31 cellular contexts compared by ENCODE assay signal in genomic region chr6:44277763-44278162, GRCh38. TPM values are rescaled to one million over a fixed set of nuclear protein-coding genes. Genes with fewer than 3 reads are reported as not detected.
"Had no signal": no experiment of that assay in that cellular context is flagged by ENCODE, and none has a peak within 500 bp of the region (broad histone marks: within the 10 kb centered on the region; RNA-seq: fewer than 3 reads in every experiment).

No MANE protein-coding gene starts in this region.

- ATAC-seq: activated CD4-positive, CD25-positive, alpha-beta regulatory T cell treated with anti-CD3 and anti-CD28 coated beads, Interleukin-2, amount 50 U/mL, for 24 hours; activated CD8-positive, alpha-beta T cell treated with anti-CD3 and anti-CD28 coated beads, Interleukin-2, amount 10 ng/mL, durations not matched to agents 7 days and 5 days; activated naive CD4-positive, alpha-beta T cell treated with anti-CD3 and anti-CD28 coated beads, Interleukin-2, amount 50 U/mL, for 72 hours; Panc1; WTC11 had no signal

- H3K27ac Mint-ChIP-seq: activated CD8-positive, alpha-beta T cell treated with anti-CD3 and anti-CD28 coated beads, Interleukin-2, amount 10 ng/mL, durations not matched to agents 7 days and 5 days; activated naive CD4-positive, alpha-beta T cell treated with anti-CD3 and anti-CD28 coated beads for 36 hours; activated naive CD4-positive, alpha-beta T cell treated with anti-CD3 and anti-CD28 coated beads, Interleukin-2, amount 50 U/mL, for 72 hours; activated T-cell treated with anti-CD3 and anti-CD28 coated beads, Interleukin-2, amount 50 U/mL, for 24 hours; activated T-helper 2 cell treated with anti-CD3 and anti-CD28 coated beads, Interferon-gamma antibody, Interleukin-2, Interleukin-4, amounts not matched to agents 10 μg/mL and 5 μg/mL and 100 μg/mL, durations not matched to agents 14 hours and 24 hours and 36 hours; T-helper 2 cell treated with Interferon-gamma antibody and Interleukin-4, amounts not matched to agents 5 μg/mL and 100 μg/mL, for 36 hours; WTC11 had no signal

- H3K36me3 ChIP-seq: ascending aorta, cardiac muscle cell, SJCRH30 had no signal

- H3K9me3 ChIP-seq: ascending aorta, SJCRH30 had no signal

- H3K4me1 Mint-ChIP-seq: central memory CD8-positive, alpha-beta T cell had no signal

- H3K27me3 ChIP-seq: SJCRH30 had no signal

- H3K4me3 Mint-ChIP-seq: activated CD8-positive, alpha-beta T cell treated with anti-CD3 and anti-CD28 coated beads, Interleukin-2, amount 10 ng/mL, durations not matched to agents 7 days and 5 days; activated naive CD4-positive, alpha-beta T cell treated with anti-CD3 and anti-CD28 coated beads for 36 hours; activated T-cell treated with anti-CD3 and anti-CD28 coated beads, Interleukin-2, amount 50 U/mL, for 24 hours; central memory CD8-positive, alpha-beta T cell; T-helper 2 cell treated with Interferon-gamma antibody and Interleukin-4, amounts not matched to agents 5 μg/mL and 100 μg/mL, for 36 hours; WTC11 had no signal

- H3K4me3 ChIP-seq: ascending aorta, cardiac muscle cell, SJCRH30, SK-N-MC had no signal

- H3K9me3 Mint-ChIP-seq: activated naive CD4-positive, alpha-beta T cell treated with anti-CD3 and anti-CD28 coated beads for 36 hours; activated naive CD4-positive, alpha-beta T cell treated with anti-CD3 and anti-CD28 coated beads, Interleukin-2, amount 50 U/mL, for 72 hours; activated T-cell treated with anti-CD3 and anti-CD28 coated beads, Interleukin-2, amount 50 U/mL, for 24 hours; activated T-helper 2 cell treated with anti-CD3 and anti-CD28 coated beads, Interferon-gamma antibody, Interleukin-2, Interleukin-4, amounts not matched to agents 10 μg/mL and 5 μg/mL and 100 μg/mL, durations not matched to agents 14 hours and 24 hours and 36 hours; central memory CD8-positive, alpha-beta T cell; T-helper 2 cell treated with Interferon-gamma antibody and Interleukin-4, amounts not matched to agents 5 μg/mL and 100 μg/mL, for 36 hours; WTC11 had no signal

- H3K36me3 Mint-ChIP-seq: activated naive CD4-positive, alpha-beta T cell treated with anti-CD3 and anti-CD28 coated beads, Interleukin-2, amount 50 U/mL, for 72 hours; WTC11 had no signal

- DNase-seq: activated CD4-positive, alpha-beta T cell treated with anti-CD3 and anti-CD28 coated beads for 4 hours; activated CD4-positive, alpha-beta T cell treated with anti-CD3 and anti-CD28 coated beads, Interleukin-2, amount 50 U/mL, for 1 hour; activated CD8-positive, alpha-beta T cell treated with anti-CD3 and anti-CD28 coated beads, Interleukin-2, amount 10 ng/mL, durations not matched to agents 7 days and 5 days; activated gamma-delta T cell treated with Interleukin-2 at 50 U/mL for 16 hours; activated naive CD4-positive, alpha-beta T cell treated with anti-CD3 and anti-CD28 coated beads for 36 hours; activated T-cell treated with anti-CD3 and anti-CD28 coated beads, Interleukin-2, amount 50 U/mL, for 24 hours; amniotic stem cell; Karpas-422; KBM-7; NCI-H1105 treated with DMSO at 0.1 percent for 48 hours; NCI-H1436; NCI-H1694; NCI-H1930; NCI-H2081 treated with DMSO at 0.1 percent for 48 hours; NCI-H226; NCI-H524 treated with DMSO at 0.1 percent for 48 hours; SHP77; SJCRH30 had no signal

- H3K4me1 ChIP-seq: ascending aorta, SJCRH30 had no signal

- H3K27ac ChIP-seq: ascending aorta, cardiac muscle cell, SJCRH30, SK-N-MC had no signal

RNA-seq across cellular contexts. Expression of gene TMEM151B, which starts 7.5 kb away (rescaled TPM):
- total RNA-seq: activated CD8-positive, alpha-beta T cell treated with anti-CD3 and anti-CD28 coated beads, Interleukin-2, amount 10 ng/mL, durations not matched to agents 7 days and 5 days; activated naive CD4-positive, alpha-beta T cell treated with anti-CD3 and anti-CD28 coated beads for 36 hours; activated T-helper 2 cell treated with anti-CD3 and anti-CD28 coated beads, Interferon-gamma antibody, Interleukin-2, Interleukin-4, amounts not matched to agents 10 μg/mL and 5 μg/mL and 100 μg/mL, durations not matched to agents 14 hours and 24 hours and 36 hours; ascending aorta; MCF 10A; NCI-H460; T-helper 1 cell treated with Interleukin-12 subunit alpha and Interleukin-12 subunit beta and Interleukin-4 antibody, amounts not matched to agents 30 ng/mL and 1 ng/mL, for 36 hours had no signal
